ENCODE assay signal across 29 cellular contexts in genomic region chr14:100434033-100434601, GRCh38. TPM values are rescaled to one million over a fixed set of nuclear protein-coding genes. Genes with fewer than 3 reads are reported as not detected.
A peak's percentile ranks its signal among the peaks of the same experiment; 100 is the strongest.
DNase-seq lines count a peak whose midpoint lies in the region; ATAC-seq and TF ChIP-seq lines count a peak whose summit lies in the region.
"Had no signal": no experiment of that assay in that cellular context is flagged by ENCODE, and none has a peak within 500 bp of the region (broad histone marks: within the 10 kb centered on the region; RNA-seq: fewer than 3 reads in every experiment).

No MANE protein-coding gene starts in this region.

- intact Hi-C loops in dendritic cell treated with granulocyte-macrophage colony-stimulating factor and Interleukin-4, amounts not matched to agents 40 ng/mL and 50 ng/mL, for 4 days (cut with micrococcal nuclease): no loop called here
- intact Hi-C loops in psoas muscle (cut with DNase I): loop anchor here in 1 of 2 donors (10.0 kb wide), 1 partner anchor 471 kb away; the partner anchor contains the start of gene RTL1

- TF ChIP-seq CTCF in HL-60 (IDR thresholded peaks at IDR 0.05; ENCODE audit: insufficient read depth, low read length) (no peak), OCI-LY3 (IDR thresholded peaks at IDR 0.05; ENCODE audit: low read depth, low read length) (peak; percentile 45), MM.1S (IDR thresholded peaks at IDR 0.05; ENCODE audit: low read length) (no peak), psoas muscle (IDR thresholded peaks at IDR 0.05) (no peak)

- H3K9ac ChIP-seq in OCI-LY3 (ENCODE audit: low read length): peak overlapping the region; percentile 62
- H3K9ac ChIP-seq in MM.1S (ENCODE audit: low read length): no peak overlapping the region

- peak; percentile 78 to 82 for DNase-seq in AML-193 (lab: John Stamatoyannopoulos, UW)
- DNase-seq in HL-60 (ENCODE audit: low read depth in 1 of 2, low spot score in 1 of 2): peak in 1 of 2 experiments; percentile 61
- no peak for DNase-seq in MM.1S
- no peak for DNase-seq in psoas muscle
- DNase-seq in KBM-7: no peak
- no peak for DNase-seq in DMS 273 (lab: John Stamatoyannopoulos, UW; ENCODE audit: unreplicated experiment)
- DNase-seq: activated CD8-positive, alpha-beta T cell treated with anti-CD3 and anti-CD28 coated beads, Interleukin-2, amount 10 ng/mL, durations not matched to agents 7 days and 5 days; activated T-cell treated with anti-CD3 and anti-CD28 coated beads for 4 hours; amygdala; brain microvascular endothelial cell; CD4-positive, alpha-beta memory T cell; cerebellar nuclear complex; foreskin fibroblast; H9; heart left ventricle; kidney; midbrain; naive B cell; NCI-H1092; NCI-H1694; ovary; PC-3; stimulated activated naive CD8-positive, alpha-beta T cell treated with anti-CD3 and anti-CD28 coated beads, Interleukin-15, Interleukin-2, amounts not matched to agents 100 U/mL and 50 U/mL, for 24 hours had no signal

- no peaks in the 10 kb centered on the region for H4K20me1 ChIP-seq in OCI-LY3 (ENCODE audit: insufficient read depth, low read length)
- H4K20me1 ChIP-seq in MM.1S (ENCODE audit: insufficient read depth, low read length): no peaks in the 10 kb centered on the region

- no peaks in the 10 kb centered on the region for H3K79me2 ChIP-seq in OCI-LY3 (ENCODE audit: low read length)
- no peaks in the 10 kb centered on the region for H3K79me2 ChIP-seq in MM.1S (ENCODE audit: low read length)

- H3K36me3 Mint-ChIP-seq in dendritic cell treated with granulocyte-macrophage colony-stimulating factor and Interleukin-4, amounts not matched to agents 40 ng/mL and 50 ng/mL, for 4 days (ENCODE audit: low read depth): peaks cover 2% of the 10 kb centered on the region
- H3K36me3 Mint-ChIP-seq: activated naive CD4-positive, alpha-beta T cell treated with anti-CD3 and anti-CD28 coated beads, Interleukin-2, amount 50 U/mL, for 72 hours; naive B cell had no signal

- no peak overlapping the region for H2AFZ ChIP-seq in OCI-LY3 (ENCODE audit: low read depth, low read length)
- no peak overlapping the region for H2AFZ ChIP-seq in MM.1S (ENCODE audit: low read length)

- H3K36me3 ChIP-seq in OCI-LY3 (replicated peaks; ENCODE audit: low read depth, low read length) (no peaks in the 10 kb centered on the region), MM.1S (replicated peaks; ENCODE audit: insufficient read depth, low read length) (no peaks in the 10 kb centered on the region), psoas muscle (ENCODE audit: insufficient read depth in 1 of 2, low read depth in 1 of 2) (no peaks in the 10 kb centered on the region)
- H3K36me3 ChIP-seq: brain microvascular endothelial cell, esophagus muscularis mucosa, heart left ventricle, ovary had no signal

- 85 to 94% (median 87%) methylated on average over 3 of the region's 3 CpGs for WGBS in psoas muscle, 3 donors

- peaks cover 41% of the 10 kb centered on the region for H3K4me1 Mint-ChIP-seq in dendritic cell treated with granulocyte-macrophage colony-stimulating factor and Interleukin-4, amounts not matched to agents 40 ng/mL and 50 ng/mL, for 4 days (ENCODE audit: low read depth)

- no peak overlapping the region for H3K4me3 ChIP-seq in HL-60 (replicated peaks; ENCODE audit: insufficient read depth, low read length)
- H3K4me3 ChIP-seq in OCI-LY3 (ENCODE audit: low read length): peak overlapping the region; percentile 64
- no peak overlapping the region for H3K4me3 ChIP-seq in MM.1S (ENCODE audit: low read length)
- no peak overlapping the region for H3K4me3 ChIP-seq in psoas muscle
- H3K4me3 ChIP-seq: esophagus muscularis mucosa, heart left ventricle, ovary had no signal

- H3K4me1 ChIP-seq in OCI-LY3 (ENCODE audit: low read length) (peaks cover 49% of the 10 kb centered on the region), MM.1S (ENCODE audit: low read length) (no peaks in the 10 kb centered on the region), psoas muscle (no peaks in the 10 kb centered on the region)
- H3K4me1 ChIP-seq: heart left ventricle had no signal

- H3K27ac Mint-ChIP-seq in dendritic cell treated with granulocyte-macrophage colony-stimulating factor and Interleukin-4, amounts not matched to agents 40 ng/mL and 50 ng/mL, for 4 days: peak overlapping the region; percentile 64
- H3K27ac Mint-ChIP-seq: activated CD8-positive, alpha-beta T cell treated with anti-CD3 and anti-CD28 coated beads, Interleukin-2, amount 10 ng/mL, durations not matched to agents 7 days and 5 days; activated naive CD4-positive, alpha-beta T cell treated with anti-CD3 and anti-CD28 coated beads, Interleukin-2, amount 50 U/mL, for 72 hours; CD4-positive, alpha-beta memory T cell; H9; T-helper 2 cell treated with Interferon-gamma antibody and Interleukin-4, amounts not matched to agents 5 μg/mL and 100 μg/mL, for 36 hours had no signal

- H3K4me2 ChIP-seq in OCI-LY3 (ENCODE audit: low read length) (peak overlapping the region; percentile 90), MM.1S (ENCODE audit: low read depth, low read length) (no peak overlapping the region)

- in situ Hi-C loops in KBM-7 (cut with MboI; ENCODE audit: low pct_unique_long_range_greater_than_20kb, low sequenced_read_pairs): no loop called here

- no peak for ATAC-seq in psoas muscle
- ATAC-seq: activated CD8-positive, alpha-beta T cell treated with anti-CD3 and anti-CD28 coated beads, Interleukin-2, amount 10 ng/mL, durations not matched to agents 7 days and 5 days; heart left ventricle; HepG2; PC-3; stimulated activated naive CD8-positive, alpha-beta T cell treated with anti-CD3 and anti-CD28 coated beads, Interleukin-15, Interleukin-2, amounts not matched to agents 100 U/mL and 50 U/mL, for 24 hours had no signal

- H3K4me3 Mint-ChIP-seq in dendritic cell treated with granulocyte-macrophage colony-stimulating factor and Interleukin-4, amounts not matched to agents 40 ng/mL and 50 ng/mL, for 4 days: no peak overlapping the region
- H3K4me3 Mint-ChIP-seq: activated CD8-positive, alpha-beta T cell treated with anti-CD3 and anti-CD28 coated beads, Interleukin-2, amount 10 ng/mL, durations not matched to agents 7 days and 5 days; CD4-positive, alpha-beta memory T cell; H9; naive B cell; T-helper 2 cell treated with Interferon-gamma antibody and Interleukin-4, amounts not matched to agents 5 μg/mL and 100 μg/mL, for 36 hours had no signal

- no peaks in the 10 kb centered on the region for H3K9me2 ChIP-seq in MM.1S (replicated peaks; ENCODE audit: insufficient read depth, low read length)

- H3K9me3 ChIP-seq in OCI-LY3 (ENCODE audit: insufficient read depth, low read length): no peaks in the 10 kb centered on the region
- H3K9me3 ChIP-seq in MM.1S (replicated peaks; ENCODE audit: insufficient read depth, low read length): no peaks in the 10 kb centered on the region
- no peaks in the 10 kb centered on the region for H3K9me3 ChIP-seq in psoas muscle
- H3K9me3 ChIP-seq: esophagus muscularis mucosa, heart left ventricle, ovary had no signal

- H3K27me3 ChIP-seq in HL-60 (ENCODE audit: insufficient read depth, poor library complexity, severe bottlenecking): no peaks in the 10 kb centered on the region
- no peaks in the 10 kb centered on the region for H3K27me3 ChIP-seq in OCI-LY3 (ENCODE audit: low read depth, low read length)
- no peaks in the 10 kb centered on the region for H3K27me3 ChIP-seq in MM.1S (replicated peaks; ENCODE audit: insufficient read depth, low read length)
- no peaks in the 10 kb centered on the region for H3K27me3 ChIP-seq in psoas muscle (ENCODE audit: insufficient read depth in 3 of 3, low read length in 2 of 3)
- H3K27me3 ChIP-seq: brain microvascular endothelial cell, esophagus muscularis mucosa, heart left ventricle, ovary had no signal

- H3K27me3 Mint-ChIP-seq in dendritic cell treated with granulocyte-macrophage colony-stimulating factor and Interleukin-4, amounts not matched to agents 40 ng/mL and 50 ng/mL, for 4 days: no peaks in the 10 kb centered on the region
- H3K27me3 Mint-ChIP-seq: CD4-positive, alpha-beta memory T cell; naive B cell had no signal

- no peaks in the 10 kb centered on the region for H3F3A ChIP-seq in MM.1S (ENCODE audit: insufficient read depth, low read length)

- H3K9me3 Mint-ChIP-seq in dendritic cell treated with granulocyte-macrophage colony-stimulating factor and Interleukin-4, amounts not matched to agents 40 ng/mL and 50 ng/mL, for 4 days: no peaks in the 10 kb centered on the region
- H3K9me3 Mint-ChIP-seq: activated naive CD4-positive, alpha-beta T cell treated with anti-CD3 and anti-CD28 coated beads, Interleukin-2, amount 50 U/mL, for 72 hours; CD4-positive, alpha-beta memory T cell; H9; naive B cell; T-helper 2 cell treated with Interferon-gamma antibody and Interleukin-4, amounts not matched to agents 5 μg/mL and 100 μg/mL, for 36 hours had no signal

- H3K27ac ChIP-seq in HL-60 (replicated peaks): peak overlapping the region; percentile 50
- peak overlapping the region; percentile 91 for H3K27ac ChIP-seq in OCI-LY3 (ENCODE audit: low read length)
- no peak overlapping the region for H3K27ac ChIP-seq in MM.1S (ENCODE audit: low read length)
- H3K27ac ChIP-seq in psoas muscle: no peak overlapping the region
- H3K27ac ChIP-seq: brain microvascular endothelial cell, esophagus muscularis mucosa, heart left ventricle, ovary had no signal

RNA-seq across cellular contexts. Expression of gene WDR25, which starts 57.8 kb away (rescaled TPM):
- total RNA-seq in psoas muscle: 1 to 10 TPM; 6.0 to 9.3 (median 7.3) TPM
- 10 to 100 TPM in 1 of 3 donors, 1 to 10 TPM in 2; 6.7 to 11.7 (median 9.3) TPM for polyA plus RNA-seq in psoas muscle

Comparison
In these comparisons a context has a peak if more than half of its experiments do, and no peak if none do; other contexts are left out.
1. DNase-seq: peak in AML-193 (2 of 2); none in MM.1S (single experiment), psoas muscle (0 of 2), KBM-7 (single experiment) and DMS 273 (single experiment).
2. H3K27ac ChIP-seq: peak in HL-60 (single experiment) and OCI-LY3 (single experiment); none in MM.1S (single experiment) and psoas muscle (single experiment).